12 cellular contexts compared by ENCODE assay signal in the genomic region with DNA sequence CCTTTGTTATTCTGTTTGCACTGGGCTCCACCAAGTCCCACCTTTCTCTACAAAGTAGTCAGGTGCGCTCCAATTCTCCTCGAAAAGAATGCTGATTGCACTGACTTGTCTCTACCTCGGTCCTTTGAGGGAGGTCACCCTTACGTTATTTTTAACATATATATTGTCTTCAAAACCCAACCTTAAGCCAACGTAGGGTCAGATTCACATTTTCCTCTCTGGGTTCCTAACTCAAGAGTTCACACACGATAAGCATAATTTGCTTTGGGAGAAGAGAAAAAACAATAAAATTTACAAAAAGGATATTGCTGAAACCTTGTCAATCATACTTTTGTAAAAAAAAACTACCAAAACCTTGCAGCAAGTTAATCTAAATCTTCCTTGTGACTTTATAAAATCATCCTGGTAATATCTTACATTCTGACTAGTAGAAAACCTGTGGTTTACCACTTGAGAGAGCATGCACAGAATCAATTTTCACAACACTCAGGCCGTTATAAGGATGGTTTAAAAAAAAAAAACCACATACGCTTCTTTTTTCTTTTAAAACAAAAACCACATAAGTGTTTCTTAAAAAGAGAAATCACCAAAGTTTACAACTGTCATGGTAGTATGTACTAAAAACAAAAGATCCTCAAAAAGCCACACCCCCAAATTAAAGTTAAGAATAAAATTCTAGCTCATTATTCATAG.
DNase-seq lines count a peak whose midpoint lies in the region; ATAC-seq, FAIRE-seq and TF ChIP-seq lines count a peak whose summit lies in the region.
"Had no signal": no experiment of that assay in that cellular context is flagged by ENCODE, and none has a peak within 500 bp of the region (broad histone marks: within the 10 kb centered on the region; RNA-seq: fewer than 3 reads in every experiment).

No MANE protein-coding gene starts in this region.

- DNase-seq in CD1c-positive myeloid dendritic cell (ENCODE audit: extremely low spot score) (peak; percentile 11), GM12891 (ENCODE audit: insufficient read length, low spot score) (peak; percentile 38), inferior parietal cortex (ENCODE audit: extremely low spot score) (no peak), NCI-H2029 treated with DMSO at 0.1 percent for 48 hours (lab: John Stamatoyannopoulos, UW) (no peak), left lobe of liver (ENCODE audit: low spot score) (no peak), AG20443 (ENCODE audit: low spot score) (no peak)
- no peak for DNase-seq in activated naive CD8-positive, alpha-beta T cell treated with anti-CD3 and anti-CD28 coated beads, Interleukin-2, amount 50 U/mL, for 24 hours
- DNase-seq: COR-L47, kidney glomerular epithelial cell, NCI-H1436, occipital lobe had no signal

- H3K9me3 Mint-ChIP-seq in activated naive CD8-positive, alpha-beta T cell treated with anti-CD3 and anti-CD28 coated beads, Interleukin-2, amount 50 U/mL, for 24 hours, result no peaks in the 10 kb centered on the region

- H3K4me3 Mint-ChIP-seq in activated naive CD8-positive, alpha-beta T cell treated with anti-CD3 and anti-CD28 coated beads, Interleukin-2, amount 50 U/mL, for 24 hours, result no peak overlapping the region

- H3K4me1 Mint-ChIP-seq in activated naive CD8-positive, alpha-beta T cell treated with anti-CD3 and anti-CD28 coated beads, Interleukin-2, amount 50 U/mL, for 24 hours, result peaks cover 49% of the 10 kb centered on the region

- ATAC-seq in HG03139 (IDR thresholded peaks at IDR 0.05; ENCODE audit: unreplicated experiment) (peak; percentile 39), left lobe of liver (no peak)
- peak; percentile 80 for ATAC-seq in activated naive CD8-positive, alpha-beta T cell treated with anti-CD3 and anti-CD28 coated beads, Interleukin-2, amount 50 U/mL, for 24 hours

- H3K27ac Mint-ChIP-seq in activated naive CD8-positive, alpha-beta T cell treated with anti-CD3 and anti-CD28 coated beads, Interleukin-2, amount 50 U/mL, for 24 hours, result peak overlapping the region; percentile 59

- FAIRE-seq in GM12891 (lab: Jason Lieb, UNC), result no peak

- no peaks in the 10 kb centered on the region for H3K27me3 Mint-ChIP-seq in activated naive CD8-positive, alpha-beta T cell treated with anti-CD3 and anti-CD28 coated beads, Interleukin-2, amount 50 U/mL, for 24 hours

- TF ChIP-seq POLR2A in GM12891 (IDR thresholded peaks at IDR 0.05; ENCODE audit: low read depth, low read length), result no peak

- peaks cover 47% of the 10 kb centered on the region for H3K36me3 Mint-ChIP-seq in activated naive CD8-positive, alpha-beta T cell treated with anti-CD3 and anti-CD28 coated beads, Interleukin-2, amount 50 U/mL, for 24 hours (ENCODE audit: low read depth)

TF ChIP-seq in GM12891, 5 proteins besides CTCF, POLR2A, EP300 and RAD21:
- TF ChIP-seq PAX5 (IDR thresholded peaks at IDR 0.05; ENCODE audit: insufficient read depth, low read length, severe bottlenecking) (peak; percentile 34), TAF1 (IDR thresholded peaks at IDR 0.05; ENCODE audit: low read depth, low read length) (no peak)

Comparison
In these comparisons a context has a peak if more than half of its experiments do, and no peak if none do; other contexts are left out.
1. DNase-seq: peak in CD1c-positive myeloid dendritic cell (single experiment) and GM12891 (single experiment); none in activated naive CD8-positive, alpha-beta T cell treated with anti-CD3 and anti-CD28 coated beads, Interleukin-2, amount 50 U/mL, for 24 hours (single experiment), inferior parietal cortex (single experiment), NCI-H2029 treated with DMSO at 0.1 percent for 48 hours (single experiment), left lobe of liver (single experiment) and AG20443 (single experiment).